1 cellular context compared by ENCODE assay signal in genomic region chr15:64462492-64462891, GRCh38.
TF ChIP-seq lines count a peak whose summit lies in the region.

No MANE protein-coding gene starts in this region.

TF ChIP-seq in GM12878, 131 proteins besides CTCF, POLR2A, EP300 and RAD21 (continued from another document):
- TF ChIP-seq CEBPB (IDR thresholded peaks at IDR 0.05; ENCODE audit: borderline replicate concordance in 1 of 2, low read depth in 2 of 2, low read length in 2 of 2), result no peak
- no peak for TF ChIP-seq SPI1 (IDR thresholded peaks at IDR 0.05; ENCODE audit: borderline replicate concordance, insufficient read depth, low read depth, low read length)
- TF ChIP-seq ZNF622 (IDR thresholded peaks at IDR 0.05), result no peak
- TF ChIP-seq CBX3 (IDR thresholded peaks at IDR 0.05; ENCODE audit: borderline replicate concordance, low read depth), result no peak
- no peak for TF ChIP-seq GABPA (IDR thresholded peaks at IDR 0.05; ENCODE audit: low read depth)
- TF ChIP-seq MEF2B (IDR thresholded peaks at IDR 0.05; ENCODE audit: partially characterized antibody, poor library complexity, severe bottlenecking), result no peak
- TF ChIP-seq, protein P1, sequence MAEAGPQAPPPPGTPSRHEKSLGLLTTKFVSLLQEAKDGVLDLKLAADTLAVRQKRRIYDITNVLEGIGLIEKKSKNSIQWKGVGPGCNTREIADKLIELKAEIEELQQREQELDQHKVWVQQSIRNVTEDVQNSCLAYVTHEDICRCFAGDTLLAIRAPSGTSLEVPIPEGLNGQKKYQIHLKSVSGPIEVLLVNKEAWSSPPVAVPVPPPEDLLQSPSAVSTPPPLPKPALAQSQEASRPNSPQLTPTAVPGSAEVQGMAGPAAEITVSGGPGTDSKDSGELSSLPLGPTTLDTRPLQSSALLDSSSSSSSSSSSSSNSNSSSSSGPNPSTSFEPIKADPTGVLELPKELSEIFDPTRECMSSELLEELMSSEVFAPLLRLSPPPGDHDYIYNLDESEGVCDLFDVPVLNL (IDR thresholded peaks at IDR 0.05; ENCODE audit: low read depth, low read length), result no peak
- no peak for TF ChIP-seq NR2C1 (IDR thresholded peaks at IDR 0.05)
- no peak for TF ChIP-seq STAT1 (conservative IDR thresholded peaks at IDR 0.05)
- no peak for TF ChIP-seq CEBPZ (IDR thresholded peaks at IDR 0.05; ENCODE audit: low read depth, low read length)
- no peak for TF ChIP-seq PML (IDR thresholded peaks at IDR 0.05; ENCODE audit: low read length)
- TF ChIP-seq YBX1 (IDR thresholded peaks at IDR 0.05), result no peak
- no peak for TF ChIP-seq E2F8 (IDR thresholded peaks at IDR 0.05; ENCODE audit: low read depth, partially characterized antibody)
- peak; percentile 90 for TF ChIP-seq POU2F2 (IDR thresholded peaks at IDR 0.05; ENCODE audit: borderline replicate concordance, low read depth, low read length)
- TF ChIP-seq ZNF384 (IDR thresholded peaks at IDR 0.05; ENCODE audit: borderline replicate concordance, low read depth, low read length), result 0 out of 2 replicates have a peak, but pooled peaks have one; percentile 13
- no peak for TF ChIP-seq SREBF2 (IDR thresholded peaks at IDR 0.05; ENCODE audit: low read length)
- no peak for TF ChIP-seq JUND (IDR thresholded peaks at IDR 0.05; ENCODE audit: low read depth, low read length)
- no peak for TF ChIP-seq SP1 (IDR thresholded peaks at IDR 0.05; ENCODE audit: low read depth, low read length)
- no peak for TF ChIP-seq HDAC2 (IDR thresholded peaks at IDR 0.05)
- peak; percentile 78 for TF ChIP-seq RUNX3 (IDR thresholded peaks at IDR 0.05; ENCODE audit: low read length)
- TF ChIP-seq MEF2A (IDR thresholded peaks at IDR 0.05; ENCODE audit: insufficient read depth, low read depth, low read length), result peak; percentile 52; the same call in 1 of the 2 replicates
- TF ChIP-seq SMARCA5 (IDR thresholded peaks at IDR 0.05), result no peak
- TF ChIP-seq BRCA1 (IDR thresholded peaks at IDR 0.05; ENCODE audit: low read depth, low read length), result no peak
- no peak for TF ChIP-seq ZBTB11 (CRISPR knock-in tag; IDR thresholded peaks at IDR 0.05)
- TF ChIP-seq NFYA (IDR thresholded peaks at IDR 0.05; ENCODE audit: borderline replicate concordance, low read depth, low read length), result no peak
